ENCODE assay signal across 22 cellular contexts in genomic region chr12:24918596-24918995, GRCh38. TPM values are rescaled to one million over a fixed set of nuclear protein-coding genes. Genes with fewer than 3 reads are reported as not detected.
DNase-seq lines count a peak whose midpoint lies in the region; TF ChIP-seq lines count a peak whose summit lies in the region.
"Had no signal": no experiment of that assay in that cellular context is flagged by ENCODE, and none has a peak within 500 bp of the region (broad histone marks: within the 10 kb centered on the region; RNA-seq: fewer than 3 reads in every experiment).

No MANE protein-coding gene starts in this region.

- TF ChIP-seq CTCF in OCI-LY3 (IDR thresholded peaks at IDR 0.05; ENCODE audit: low read depth, low read length) (no peak), endodermal cell (conservative IDR thresholded peaks at IDR 0.05) (no peak)

- no peaks in the 10 kb centered on the region for H3K9me3 Mint-ChIP-seq in endodermal cell
- H3K9me3 Mint-ChIP-seq: CD14-positive monocyte; CD4-positive, alpha-beta T cell; CD8-positive, alpha-beta memory T cell; GM23338; H9 had no signal

- no peak overlapping the region for H3K27ac Mint-ChIP-seq in endodermal cell
- H3K27ac Mint-ChIP-seq: CD14-positive monocyte; CD4-positive, alpha-beta T cell; CD8-positive, alpha-beta memory T cell; GM23338 had no signal

- H3K9me3 ChIP-seq in OCI-LY3 (ENCODE audit: insufficient read depth, low read length) = no peaks in the 10 kb centered on the region
- no peaks in the 10 kb centered on the region for H3K9me3 ChIP-seq in endodermal cell (ENCODE audit: control insufficient read depth, low read length)
- H3K9me3 ChIP-seq: BE2C had no signal

- 43 to 50% methylated on average over 2 of the region's 2 CpGs for WGBS in endodermal cell (ENCODE audit: insufficient coverage in 1 of 2, insufficient read length in 1 of 2), 2 experiments

- no peaks in the 10 kb centered on the region for H3K27me3 Mint-ChIP-seq in endodermal cell (ENCODE audit: insufficient read depth)
- H3K27me3 Mint-ChIP-seq: CD4-positive, alpha-beta T cell; CD8-positive, alpha-beta memory T cell had no signal

- peaks cover 98% of the 10 kb centered on the region for H3K79me2 ChIP-seq in OCI-LY3 (ENCODE audit: low read length)

- no peak overlapping the region for H3K4me3 Mint-ChIP-seq in endodermal cell
- H3K4me3 Mint-ChIP-seq: CD14-positive monocyte; CD4-positive, alpha-beta T cell; CD8-positive, alpha-beta memory T cell; GM23338; H9 had no signal

- H3K4me2 ChIP-seq in OCI-LY3 (ENCODE audit: low read length) = peak overlapping the region; percentile 61; the same call in 1 of the 2 replicates
- H3K4me2 ChIP-seq: GM23338 had no signal

- no peaks in the 10 kb centered on the region; the same call in 1 of the 2 replicates for H4K20me1 ChIP-seq in OCI-LY3 (ENCODE audit: insufficient read depth, low read length)

- H3K4me1 ChIP-seq in OCI-LY3 (ENCODE audit: low read length) (peaks cover 59% of the 10 kb centered on the region), endodermal cell (ENCODE audit: control insufficient read depth, insufficient read depth, low read length) (no peaks in the 10 kb centered on the region)

- H3K27me3 ChIP-seq in OCI-LY3 (ENCODE audit: low read depth, low read length) = no peaks in the 10 kb centered on the region
- H3K27me3 ChIP-seq in endodermal cell (ENCODE audit: control insufficient read depth, insufficient read depth, low read length, poor library complexity, severe bottlenecking) = no peaks in the 10 kb centered on the region
- H3K27me3 ChIP-seq: BE2C; BLaER1 treated with 17β-estradiol and CSF1 and Interleukin-3, amounts not matched to agents 10 nM and 100 nM had no signal

- H3K27ac ChIP-seq in OCI-LY3 (ENCODE audit: low read length) = peak overlapping the region; percentile 75; the same call in 1 of the 2 replicates
- H3K27ac ChIP-seq in endodermal cell (ENCODE audit: low read depth, low read length) = no peak overlapping the region
- H3K27ac ChIP-seq: 22Rv1; BLaER1 treated with 17β-estradiol and CSF1 and Interleukin-3, amounts not matched to agents 10 nM and 100 nM had no signal

- H3K36me3 ChIP-seq in OCI-LY3 (replicated peaks; ENCODE audit: low read depth, low read length) = peaks cover 43% of the 10 kb centered on the region
- peaks cover 10% of the 10 kb centered on the region for H3K36me3 ChIP-seq in endodermal cell (ENCODE audit: control insufficient read depth, insufficient read depth, low read length)

- no peak overlapping the region for H2AFZ ChIP-seq in OCI-LY3 (ENCODE audit: low read depth, low read length)
- H2AFZ ChIP-seq: GM23338 had no signal

- peak; percentile 15 for DNase-seq in NCI-H82 (lab: John Stamatoyannopoulos, UW)
- no peak for DNase-seq in NCI-H82 treated with DMSO at 0.1 percent for 48 hours (lab: John Stamatoyannopoulos, UW; ENCODE audit: unreplicated experiment)
- no peak for DNase-seq in endodermal cell
- DNase-seq in lung microvascular endothelial cell (ENCODE audit: low read depth in 2 of 2) = peak; percentile 64 to 73
- DNase-seq in NCI-H1092 (lab: John Stamatoyannopoulos, UW) = no peak
- DNase-seq in AG08396 (ENCODE audit: low spot score) = no peak
- no peak for DNase-seq in activated gamma-delta T cell treated with Interleukin-2 at 50 U/mL for 16 hours
- DNase-seq: AML-193; BE2C; CD4-positive, alpha-beta T cell; CD8-positive, alpha-beta memory T cell; DMS 273 treated with DMSO at 0.1 percent for 48 hours; DMS79; EL; GDM1; H9 had no signal

- no peak overlapping the region for H3K9ac ChIP-seq in OCI-LY3 (ENCODE audit: low read length)
- H3K9ac ChIP-seq in endodermal cell (ENCODE audit: extremely low read depth, low read length, poor library complexity, severe bottlenecking) = no peak overlapping the region
- H3K9ac ChIP-seq: BLaER1 treated with 17β-estradiol and CSF1 and Interleukin-3, amounts not matched to agents 10 nM and 100 nM had no signal

- H3K36me3 Mint-ChIP-seq in endodermal cell (ENCODE audit: low read depth) = peaks cover 5% of the 10 kb centered on the region
- H3K36me3 Mint-ChIP-seq: CD14-positive monocyte; CD8-positive, alpha-beta memory T cell had no signal

- peaks cover 22% of the 10 kb centered on the region for H3K4me1 Mint-ChIP-seq in endodermal cell

- H3K4me3 ChIP-seq in OCI-LY3 (ENCODE audit: low read length) (no peak overlapping the region), endodermal cell (ENCODE audit: low read length) (peak overlapping the region; percentile 2)
- H3K4me3 ChIP-seq: BLaER1 treated with 17β-estradiol and CSF1 and Interleukin-3, amounts not matched to agents 10 nM and 100 nM; GM12878; GM23338 had no signal

RNA-seq across cellular contexts. Expression of gene BCAT1, which starts 30.3 kb away (rescaled TPM):
- total RNA-seq in endodermal cell (100 to 1,000 TPM in 1 of 2 donors, 10 to 100 TPM in 1; 45.0 to 141 TPM), lung microvascular endothelial cell (68.3 and 124 TPM in 2 replicates)
- polyA plus RNA-seq in endodermal cell (2013, experiment 1 of 2) = 116 TPM
- polyA plus RNA-seq in endodermal cell (2013, experiment 2 of 2) = 106 TPM

Comparison
In these comparisons a context has a peak if more than half of its experiments do, and no peak if none do; other contexts are left out.
1. DNase-seq: peak in NCI-H82 (single experiment) and lung microvascular endothelial cell (2 of 2); none in NCI-H82 treated with DMSO at 0.1 percent for 48 hours (single experiment), endodermal cell (single experiment), NCI-H1092 (single experiment), AG08396 (single experiment) and activated gamma-delta T cell treated with Interleukin-2 at 50 U/mL for 16 hours (single experiment).